In the genomic region with DNA sequence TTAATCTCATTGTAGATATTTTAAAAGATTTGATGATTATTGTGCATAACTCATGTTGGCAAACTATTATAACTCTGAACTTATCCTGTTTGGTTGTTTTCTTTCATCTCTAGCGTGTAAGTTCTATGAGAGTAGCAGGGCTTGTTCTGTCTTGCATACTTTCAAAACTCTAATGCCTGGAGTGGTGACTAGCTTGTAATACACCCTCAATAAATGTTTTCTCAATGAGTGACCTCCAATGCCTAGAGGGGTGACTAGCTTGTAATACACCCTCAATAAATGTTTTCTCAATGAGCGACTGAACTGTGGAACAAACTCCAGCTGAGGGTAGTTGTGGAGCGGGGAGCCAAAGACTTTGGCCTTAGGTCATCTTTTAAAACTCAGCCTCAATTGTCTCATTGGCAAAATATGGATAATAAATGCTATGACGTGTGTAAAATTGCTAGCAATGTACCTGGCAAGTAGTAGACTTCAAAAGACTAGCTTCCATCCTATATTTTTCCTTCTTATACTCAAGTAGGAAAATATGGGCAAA, we compare ENCODE assay signal across 9 cellular contexts. TPM values are rescaled to one million over a fixed set of nuclear protein-coding genes. Genes with fewer than 3 reads are reported as not detected.
DNase-seq lines count a peak whose midpoint lies in the region; ATAC-seq and TF ChIP-seq lines count a peak whose summit lies in the region.
"Had no signal": no experiment of that assay in that cellular context is flagged by ENCODE, and none has a peak within 500 bp of the region (broad histone marks: within the 10 kb centered on the region; RNA-seq: fewer than 3 reads in every experiment).

No MANE protein-coding gene starts in this region.

- no peaks in the 10 kb centered on the region for H3K27me3 Mint-ChIP-seq in activated CD4-positive, alpha-beta memory T cell treated with anti-CD3 and anti-CD28 coated beads for 36 hours
- no peaks in the 10 kb centered on the region for H3K27me3 Mint-ChIP-seq in stimulated activated naive B cell treated with anti-CD40 and anti-IgM and Interleukin-4, amounts not matched to agents 10 μg/mL and 1 μg/mL and 100 μg/mL, for 72 hours

- DNase-seq in HFF-Myc (ENCODE audit: extremely low read depth, low read depth) (no peak), foreskin fibroblast (peak in 1 of 2 donors; percentile 56), NCI-H187 (lab: John Stamatoyannopoulos, UW) (no peak), medulla oblongata (ENCODE audit: extremely low spot score) (no peak)
- no peak for DNase-seq in activated CD4-positive, alpha-beta memory T cell treated with anti-CD3 and anti-CD28 coated beads for 36 hours
- DNase-seq in stimulated activated naive B cell treated with anti-CD40 and anti-IgM and Interleukin-4, amounts not matched to agents 10 μg/mL and 1 μg/mL and 100 μg/mL, for 72 hours, result no peak
- DNase-seq: H9, Karpas-422 had no signal

- H3K36me3 Mint-ChIP-seq in activated CD4-positive, alpha-beta memory T cell treated with anti-CD3 and anti-CD28 coated beads for 36 hours, result peaks cover 4% of the 10 kb centered on the region
- H3K36me3 Mint-ChIP-seq in stimulated activated naive B cell treated with anti-CD40 and anti-IgM and Interleukin-4, amounts not matched to agents 10 μg/mL and 1 μg/mL and 100 μg/mL, for 72 hours, result peaks cover 8 to 19% of the 10 kb centered on the region in 2 donors

- H3K4me3 ChIP-seq in HFF-Myc (replicated peaks; ENCODE audit: low read depth, low read length), result peak overlapping the region; percentile 67
- H3K4me3 ChIP-seq in foreskin fibroblast (ENCODE audit: low read depth in 1 of 2, low read length in 2 of 2), result peak overlapping the region; percentile 66 to 80

- no peak overlapping the region for H3K27ac Mint-ChIP-seq in activated CD4-positive, alpha-beta memory T cell treated with anti-CD3 and anti-CD28 coated beads for 36 hours
- peak overlapping the region; percentile 42 for H3K27ac Mint-ChIP-seq in stimulated activated naive B cell treated with anti-CD40 and anti-IgM and Interleukin-4, amounts not matched to agents 10 μg/mL and 1 μg/mL and 100 μg/mL, for 72 hours
- H3K27ac Mint-ChIP-seq: H9 had no signal

- H3K4me3 Mint-ChIP-seq in activated CD4-positive, alpha-beta memory T cell treated with anti-CD3 and anti-CD28 coated beads for 36 hours, result peak overlapping the region; percentile 89
- peak overlapping the region in 1 of 2 donors; percentile 30 for H3K4me3 Mint-ChIP-seq in stimulated activated naive B cell treated with anti-CD40 and anti-IgM and Interleukin-4, amounts not matched to agents 10 μg/mL and 1 μg/mL and 100 μg/mL, for 72 hours

- POLR2A ChIA-PET in activated CD4-positive, alpha-beta memory T cell treated with anti-CD3 and anti-CD28 coated beads for 36 hours (lab: Charles Lee), result interaction anchor here (3.0 kb wide), 1 partner anchor 96 kb away, joined by 10 read pairs; no protein-coding TSS in a partner anchor

- ATAC-seq in stimulated activated naive B cell treated with anti-CD40 and anti-IgM and Interleukin-4, amounts not matched to agents 10 μg/mL and 1 μg/mL and 100 μg/mL, for 72 hours (replicated peaks), result no peak
- ATAC-seq in GM21447 (IDR thresholded peaks at IDR 0.05; ENCODE audit: unreplicated experiment), result no peak

- CTCF ChIA-PET in activated CD4-positive, alpha-beta memory T cell treated with anti-CD3 and anti-CD28 coated beads for 36 hours (lab: Charles Lee), result interaction anchor here (1.0 to 2.5 kb wide), 4 partner anchors 10 to 151 kb away, joined by 4 to 15 read pairs (median 8); no protein-coding TSS in a partner anchor

- peaks cover 22% of the 10 kb centered on the region for H3K4me1 Mint-ChIP-seq in activated CD4-positive, alpha-beta memory T cell treated with anti-CD3 and anti-CD28 coated beads for 36 hours (ENCODE audit: low read depth)
- peaks cover 13 to 25% of the 10 kb centered on the region in 2 donors for H3K4me1 Mint-ChIP-seq in stimulated activated naive B cell treated with anti-CD40 and anti-IgM and Interleukin-4, amounts not matched to agents 10 μg/mL and 1 μg/mL and 100 μg/mL, for 72 hours

- TF ChIP-seq CTCF in HFF-Myc (IDR thresholded peaks at IDR 0.05; ENCODE audit: low read depth, low read length, missing control alignments), result no peak
- no peak for TF ChIP-seq CTCF in foreskin fibroblast (IDR thresholded peaks at IDR 0.05; ENCODE audit: low read depth, low read length)

- H3K9me3 Mint-ChIP-seq in activated CD4-positive, alpha-beta memory T cell treated with anti-CD3 and anti-CD28 coated beads for 36 hours, result no peaks in the 10 kb centered on the region
- H3K9me3 Mint-ChIP-seq in stimulated activated naive B cell treated with anti-CD40 and anti-IgM and Interleukin-4, amounts not matched to agents 10 μg/mL and 1 μg/mL and 100 μg/mL, for 72 hours, result no peaks in the 10 kb centered on the region
- H3K9me3 Mint-ChIP-seq: H9 had no signal

- intact Hi-C loops in activated CD4-positive, alpha-beta memory T cell treated with anti-CD3 and anti-CD28 coated beads for 36 hours (cut with micrococcal nuclease), result loop anchor here (2.0 to 5.0 kb wide), 3 partner anchors 34 to 149 kb away; no protein-coding TSS in a partner anchor

RNA-seq across cellular contexts. Expression of a gene that starts 1.8 kb away (rescaled TPM):
- total RNA-seq in activated CD4-positive, alpha-beta memory T cell treated with anti-CD3 and anti-CD28 coated beads for 36 hours, result 10 to 100 TPM; 27.3 to 28.6 TPM
